In the genomic region with DNA sequence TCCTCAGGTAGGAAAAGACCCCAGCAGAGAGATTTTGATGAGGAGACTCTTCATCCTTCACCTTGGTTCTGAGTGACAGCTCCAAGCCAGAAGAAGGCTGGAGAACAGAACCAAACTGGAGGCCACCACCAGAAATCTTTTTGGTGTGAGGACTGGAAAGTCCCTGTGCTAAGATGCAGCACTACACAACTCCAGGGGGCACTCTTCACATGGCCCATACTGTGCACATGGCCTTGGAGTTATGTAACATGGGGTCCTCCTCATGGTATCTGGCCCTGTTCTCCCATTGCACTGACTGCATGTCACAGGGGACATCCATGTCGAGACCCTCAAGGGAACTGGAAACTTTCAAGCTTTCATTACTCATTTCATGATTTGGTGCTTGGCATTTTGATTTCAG, we compare ENCODE assay signal across 17 cellular contexts.
"Had no signal": no experiment of that assay in that cellular context is flagged by ENCODE, and none has a peak within 500 bp of the region (broad histone marks: within the 10 kb centered on the region; RNA-seq: fewer than 3 reads in every experiment).

No MANE protein-coding gene starts in this region.

- H3K27me3 Mint-ChIP-seq: dendritic cell treated with granulocyte-macrophage colony-stimulating factor and Interleukin-4, amounts not matched to agents 40 ng/mL and 50 ng/mL, for 4 days; effector memory CD8-positive, alpha-beta T cell had no signal

- H3K36me3 ChIP-seq: lower lobe of right lung, stomach, thoracic aorta had no signal

- DNase-seq: activated CD4-positive, alpha-beta T cell treated with anti-CD3 and anti-CD28 coated beads for 4 hours; activated T-cell treated with anti-CD3 and anti-CD28 coated beads, Interleukin-2, amount 50 U/mL, for 1 hour; amniotic stem cell; body of pancreas; central memory CD4-positive, alpha-beta T cell; effector memory CD8-positive, alpha-beta T cell; hypothalamus; left cardiac atrium; lower lobe of right lung; midbrain; retina; stomach had no signal

- H3K27me3 ChIP-seq: body of pancreas, stomach had no signal

- H3K4me3 Mint-ChIP-seq: dendritic cell treated with granulocyte-macrophage colony-stimulating factor and Interleukin-4, amounts not matched to agents 40 ng/mL and 50 ng/mL, for 4 days; effector memory CD8-positive, alpha-beta T cell had no signal

- H3K36me3 Mint-ChIP-seq: activated naive CD4-positive, alpha-beta T cell treated with anti-CD3 and anti-CD28 coated beads, Interleukin-2, amount 50 U/mL, for 72 hours had no signal

- H3K9me3 Mint-ChIP-seq: activated naive CD4-positive, alpha-beta T cell treated with anti-CD3 and anti-CD28 coated beads, Interleukin-2, amount 50 U/mL, for 72 hours; dendritic cell treated with granulocyte-macrophage colony-stimulating factor and Interleukin-4, amounts not matched to agents 40 ng/mL and 50 ng/mL, for 4 days; effector memory CD8-positive, alpha-beta T cell had no signal

- H3K4me3 ChIP-seq: body of pancreas, lower lobe of right lung, stomach, thoracic aorta had no signal

- H3K9ac ChIP-seq: parathyroid adenoma had no signal

- H3K79me2 ChIP-seq: parathyroid adenoma had no signal

- H2AFZ ChIP-seq: parathyroid adenoma had no signal

- ATAC-seq: activated naive CD4-positive, alpha-beta T cell treated with anti-CD3 and anti-CD28 coated beads, Interleukin-2, amount 50 U/mL, for 72 hours; body of pancreas; effector memory CD8-positive, alpha-beta T cell; left cardiac atrium; lower lobe of right lung had no signal

- H3K4me1 ChIP-seq: body of pancreas, lower lobe of right lung, parathyroid adenoma, stomach had no signal

- H3K27ac Mint-ChIP-seq: activated naive CD4-positive, alpha-beta T cell treated with anti-CD3 and anti-CD28 coated beads, Interleukin-2, amount 50 U/mL, for 72 hours; dendritic cell treated with granulocyte-macrophage colony-stimulating factor and Interleukin-4, amounts not matched to agents 40 ng/mL and 50 ng/mL, for 4 days; effector memory CD8-positive, alpha-beta T cell had no signal

- H3K9me3 ChIP-seq: body of pancreas, lower lobe of right lung, stomach, thoracic aorta had no signal

- H3K27ac ChIP-seq: body of pancreas, lower lobe of right lung, parathyroid adenoma, stomach, thoracic aorta, VCaP had no signal
